8 cellular contexts compared by ENCODE assay signal in genomic region chr12:57087689-57088441, GRCh38. TPM values are rescaled to one million over a fixed set of nuclear protein-coding genes. Genes with fewer than 3 reads are reported as not detected.
DNase-seq lines count a peak whose midpoint lies in the region; ATAC-seq and TF ChIP-seq lines count a peak whose summit lies in the region.

No MANE protein-coding gene starts in this region.

- TF ChIP-seq CTCF in gastroesophageal sphincter (IDR thresholded peaks at IDR 0.05): peak in 1 of 4 experiments; percentile 24
- no peak for TF ChIP-seq CTCF in omental fat pad (IDR thresholded peaks at IDR 0.05)
- TF ChIP-seq CTCF in tibial artery (IDR thresholded peaks at IDR 0.05): no peak

- intact Hi-C loops in tibial artery (cut with DNase I; ENCODE audit: low total_unique reads): no loop called here

- H3K9me3 ChIP-seq in gastroesophageal sphincter: no peaks in the 10 kb centered on the region
- H3K9me3 ChIP-seq in tibial artery: no peaks in the 10 kb centered on the region

- in situ Hi-C loops in Caki2 (cut with HindIII; ENCODE audit: low pct_unique_long_range_greater_than_20kb, low sequenced_read_pairs): no loop called here

- H3K27me3 ChIP-seq in gastroesophageal sphincter (no peaks in the 10 kb centered on the region), tibial artery (no peaks in the 10 kb centered on the region)

- TF ChIP-seq POLR2A in Raji (IDR thresholded peaks at IDR 0.05; ENCODE audit: insufficient read depth, low read depth, low read length): peak; percentile 48
- TF ChIP-seq POLR2A in gastroesophageal sphincter (IDR thresholded peaks at IDR 0.05): peak; percentile 30 to 33

- TF ChIP-seq EP300 in gastroesophageal sphincter (IDR thresholded peaks at IDR 0.05): no peak

- DNase-seq in Caki2 (ENCODE audit: low read depth) (peak; percentile 98), HS-5 (ENCODE audit: low read depth) (peak; percentile 87), omental fat pad (ENCODE audit: low spot score) (peak; percentile 73), tibial artery (peak; percentile 94 to 97)
- peak; percentile 80 for DNase-seq in activated gamma-delta T cell treated with anti-CD3 and anti-CD28 coated beads, Interleukin-2, amount 50 U/mL, for 16 hours (ENCODE audit: low read depth)

- H3K4me3 ChIP-seq in gastroesophageal sphincter (peak overlapping the region; percentile 77 to 95), tibial artery (peak overlapping the region; percentile 91 to 98)

- peaks cover 0 to 55% (median 27%) of the 10 kb centered on the region in 3 donors for H3K4me1 ChIP-seq in gastroesophageal sphincter
- peaks cover 8 to 44% (median 38%) of the 10 kb centered on the region in 4 donors for H3K4me1 ChIP-seq in tibial artery

- 0% methylated on average over 1 to 5 of the region's 41 CpGs for WGBS in gastroesophageal sphincter (ENCODE audit: low coverage in 1 of 2), 2 donors

- ATAC-seq in GM19467 (IDR thresholded peaks at IDR 0.05; ENCODE audit: unreplicated experiment) (peak; percentile 18), gastroesophageal sphincter (peak; percentile 62), omental fat pad (ENCODE audit: low FRiP score) (peak; percentile 60)

- peaks cover 0 to 20% of the 10 kb centered on the region in 2 donors for H3K36me3 ChIP-seq in gastroesophageal sphincter
- H3K36me3 ChIP-seq in tibial artery: peaks cover 16 to 19% (median 19%) of the 10 kb centered on the region in 3 donors

- H3K27ac ChIP-seq in gastroesophageal sphincter (peak overlapping the region; percentile 91 to 100 (median 100)), tibial artery (peak overlapping the region; percentile 99)

RNA-seq across cellular contexts. Expression of gene NAB2, which starts 1.0 kb away (rescaled TPM):
- 15.1 and 35.8 TPM in 2 replicates for total RNA-seq in Caki2 (2014; rRNA removed; shearing (Covaris generic); ENCODE audit: low replicate concordance)
- total RNA-seq in gastroesophageal sphincter (10 to 100 TPM; 30.7 to 41.3 (median 38.8) TPM), omental fat pad (10 to 100 TPM; 15.1 to 24.7 (median 18.1) TPM)

RNA-seq across cellular contexts. Expression of gene NEMP1, which starts 9.3 kb away (rescaled TPM):
- total RNA-seq in Caki2 (2014; rRNA removed; shearing (Covaris generic); ENCODE audit: low replicate concordance): 23.1 and 23.8 TPM in 2 replicates
- total RNA-seq in gastroesophageal sphincter (10 to 100 TPM; 11.8 to 14.9 (median 12.7) TPM), omental fat pad (1 to 10 TPM; 4.6 to 9.8 (median 5.9) TPM)

RNA-seq across cellular contexts. Expression of gene STAT6, which starts 23.3 kb away (rescaled TPM):
- total RNA-seq in Caki2 (2014; rRNA removed; shearing (Covaris generic); ENCODE audit: low replicate concordance): 98.6 and 107 TPM in 2 replicates
- total RNA-seq in gastroesophageal sphincter: 100 to 1,000 TPM in 3 of 4 donors, 10 to 100 TPM in 1; 92.5 to 166 (median 156) TPM
- 100 to 1,000 TPM; 112 to 234 (median 124) TPM for total RNA-seq in omental fat pad

RNA-seq across cellular contexts. Expression of gene MYO1A, which starts 37.9 kb away (rescaled TPM):
- not detected in 2 replicates for total RNA-seq in Caki2 (2014; rRNA removed; shearing (Covaris generic); ENCODE audit: low replicate concordance)
- total RNA-seq in gastroesophageal sphincter: under 1 TPM; 0.22 to 0.54 (median 0.29) TPM
- under 1 TPM in 3 of 4 donors, not detected in 1; 0.25 to 0.74 (median 0.32) TPM for total RNA-seq in omental fat pad

RNA-seq across cellular contexts. Expression of gene LRP1, which starts 40.4 kb away (rescaled TPM):
- 23.5 and 28.4 TPM in 2 replicates for total RNA-seq in Caki2 (2014; rRNA removed; shearing (Covaris generic); ENCODE audit: low replicate concordance)
- total RNA-seq in gastroesophageal sphincter (100 to 1,000 TPM; 185 to 292 (median 216) TPM), omental fat pad (100 to 1,000 TPM; 312 to 592 (median 571) TPM)

Comparison
In these comparisons a context has a peak if more than half of its experiments do, and no peak if none do; other contexts are left out.
1. Peak in every context shown above with its lines: DNase-seq, ATAC-seq, H3K4me3 ChIP-seq and H3K27ac ChIP-seq.